Comparison of ENCODE assay signal across 11 cellular contexts in the genomic region with DNA sequence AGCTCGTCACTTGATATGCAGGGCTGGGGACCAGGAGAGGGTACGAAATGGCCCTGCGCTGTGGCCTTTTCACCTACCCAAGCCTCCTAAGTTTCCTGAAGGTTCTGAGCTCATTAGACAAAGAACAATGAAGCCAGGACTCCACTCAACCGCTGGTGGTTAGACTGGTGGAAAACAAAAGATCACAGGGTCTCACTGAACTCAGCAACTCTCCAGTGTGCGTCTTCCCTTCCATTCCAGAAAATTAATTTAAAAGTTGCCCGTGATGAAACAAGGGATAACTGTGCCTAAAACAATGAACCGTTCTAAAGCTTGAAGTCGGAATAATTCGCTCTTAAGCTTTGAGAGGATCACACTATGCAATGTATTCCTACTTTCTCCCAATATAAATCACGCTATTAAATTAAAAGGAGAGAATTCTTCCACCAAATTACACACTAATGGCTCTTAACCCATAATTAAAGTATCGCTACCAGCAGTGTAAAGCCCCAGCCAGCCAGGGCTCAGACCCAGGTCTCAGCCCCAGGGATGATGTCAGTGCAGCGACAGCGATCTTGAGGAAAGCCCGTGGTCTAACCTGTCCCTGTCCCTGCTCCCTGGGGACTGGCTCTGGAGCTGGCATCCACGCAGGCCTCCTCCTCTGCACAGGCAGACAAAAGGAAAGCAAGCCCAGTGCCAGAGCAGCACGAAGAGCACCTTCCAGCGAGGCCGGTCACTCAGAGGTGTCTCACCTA. TPM values are rescaled to one million over a fixed set of nuclear protein-coding genes. Genes with fewer than 3 reads are reported as not detected.
DNase-seq lines count a peak whose midpoint lies in the region; ATAC-seq and TF ChIP-seq lines count a peak whose summit lies in the region.
"Had no signal": no experiment of that assay in that cellular context is flagged by ENCODE, and none has a peak within 500 bp of the region (broad histone marks: within the 10 kb centered on the region; RNA-seq: fewer than 3 reads in every experiment).

No MANE protein-coding gene starts in this region.

- H3K27me3 ChIP-seq in breast epithelium: no peaks in the 10 kb centered on the region
- no peaks in the 10 kb centered on the region for H3K27me3 ChIP-seq in transverse colon

- H3K4me1 ChIP-seq in breast epithelium (peaks cover 18 to 20% of the 10 kb centered on the region in 2 donors), transverse colon (peaks cover 23 to 79% (median 59%) of the 10 kb centered on the region in 4 donors)

- no peak for DNase-seq in activated T-cell treated with anti-CD3 and anti-CD28 coated beads, Interleukin-2, amount 50 U/mL, for 72 hours
- no peak for DNase-seq in activated T-cell treated with anti-CD3 and anti-CD28 coated beads, Interleukin-2, amount 50 U/mL, for 48 hours
- DNase-seq in breast epithelium (ENCODE audit: low spot score in 2 of 2): peak in 1 of 2 donors; percentile 64
- peak; percentile 61 for DNase-seq in medulla oblongata (ENCODE audit: extremely low spot score)
- DNase-seq in transverse colon: no peak
- DNase-seq in NCI-H2029 (lab: John Stamatoyannopoulos, UW): no peak
- DNase-seq: activated T-cell treated with anti-CD3 and anti-CD28 coated beads for 4 hours; CD4-positive, CD25-positive, alpha-beta regulatory T cell; mucosa of descending colon had no signal

- peak overlapping the region; percentile 27 to 68 (median 59) for H3K4me3 ChIP-seq in breast epithelium
- H3K4me3 ChIP-seq in transverse colon: peak overlapping the region in 1 of 4 donors; percentile 11
- H3K4me3 ChIP-seq: mucosa of descending colon had no signal

- in situ Hi-C loops in transverse colon (cut with MboI; ENCODE audit: low pct_ligation_motif_present in 1 of 4, low pct_unique_long_range_greater_than_20kb in 1 of 4, low sequenced_read_pairs in 3 of 4): no loop called here

- H3K27ac ChIP-seq in breast epithelium (peak overlapping the region; percentile 92 to 98), transverse colon (peak overlapping the region; percentile 92 to 96 (median 94))

- H3K36me3 ChIP-seq in breast epithelium (no peaks in the 10 kb centered on the region), transverse colon (no peaks in the 10 kb centered on the region)

- ATAC-seq in activated T-cell treated with anti-CD3 and anti-CD28 coated beads, Interleukin-2, amount 50 U/mL, for 72 hours (replicated peaks in 1 of 2): no peak
- no peak for ATAC-seq in HG03432 (IDR thresholded peaks at IDR 0.05; ENCODE audit: unreplicated experiment)
- ATAC-seq in HG02852 (IDR thresholded peaks at IDR 0.05; ENCODE audit: unreplicated experiment): no peak
- ATAC-seq: mucosa of descending colon had no signal

- peak overlapping the region; percentile 15 to 34 for H3K4me3 Mint-ChIP-seq in activated T-cell treated with anti-CD3 and anti-CD28 coated beads, Interleukin-2, amount 50 U/mL, for 72 hours

- peaks cover 85% of the 10 kb centered on the region for H3K4me1 Mint-ChIP-seq in activated T-cell treated with anti-CD3 and anti-CD28 coated beads, Interleukin-2, amount 50 U/mL, for 72 hours (ENCODE audit: low read depth)

- TF ChIP-seq POLR2A in breast epithelium (IDR thresholded peaks at IDR 0.05) (no peak), transverse colon (IDR thresholded peaks at IDR 0.05) (no peak)

- no peaks in the 10 kb centered on the region for H3K27me3 Mint-ChIP-seq in activated T-cell treated with anti-CD3 and anti-CD28 coated beads, Interleukin-2, amount 50 U/mL, for 72 hours (ENCODE audit: low read depth)

- 79 to 80% methylated on average over 8 to 17 of the region's 18 CpGs for WGBS in transverse colon (ENCODE audit: low coverage in 1 of 2), 2 donors

- intact Hi-C loops in breast epithelium (cut with DNase I; ENCODE audit: low total_unique reads) (loop anchor here (2.0 kb wide), 1 partner anchor 74 kb away; no protein-coding TSS in a partner anchor), transverse colon (cut with DNase I; ENCODE audit: low total_unique reads) (no loop called here)

- H3K9me3 Mint-ChIP-seq in activated T-cell treated with anti-CD3 and anti-CD28 coated beads, Interleukin-2, amount 50 U/mL, for 72 hours: no peaks in the 10 kb centered on the region
- H3K9me3 Mint-ChIP-seq: CD4-positive, CD25-positive, alpha-beta regulatory T cell had no signal

- TF ChIP-seq CTCF in breast epithelium (IDR thresholded peaks at IDR 0.05) (no peak), transverse colon (IDR thresholded peaks at IDR 0.05) (no peak)

- peaks cover 2 to 5% of the 10 kb centered on the region in 2 donors for H3K36me3 Mint-ChIP-seq in activated T-cell treated with anti-CD3 and anti-CD28 coated beads, Interleukin-2, amount 50 U/mL, for 72 hours (ENCODE audit: insufficient read depth in 2 of 2)
- H3K36me3 Mint-ChIP-seq: CD4-positive, CD25-positive, alpha-beta regulatory T cell had no signal

- H3K27ac Mint-ChIP-seq in activated T-cell treated with anti-CD3 and anti-CD28 coated beads, Interleukin-2, amount 50 U/mL, for 72 hours: no peak overlapping the region

- no peak for TF ChIP-seq EP300 in transverse colon (IDR thresholded peaks at IDR 0.05; ENCODE audit: low read depth)

- H3K9me3 ChIP-seq in breast epithelium (no peaks in the 10 kb centered on the region), transverse colon (no peaks in the 10 kb centered on the region)
- H3K9me3 ChIP-seq: mucosa of descending colon had no signal

RNA-seq across cellular contexts. Expression of a gene that starts 4.9 kb away (rescaled TPM):
- 10 to 100 TPM; 22.3 to 23.7 TPM for total RNA-seq in activated T-cell treated with anti-CD3 and anti-CD28 coated beads, Interleukin-2, amount 50 U/mL, for 72 hours
- total RNA-seq in breast epithelium (10 to 100 TPM; 48.0 to 90.0 (median 68.5) TPM), transverse colon (100 to 1,000 TPM in 1 of 4 donors, 10 to 100 TPM in 3; 67.3 to 175 (median 95.0) TPM)
